In genomic region chr2:104897515-104898184, GRCh38 we compare ENCODE assay signal across 22 cellular contexts. TPM values are rescaled to one million over a fixed set of nuclear protein-coding genes. Genes with fewer than 3 reads are reported as not detected.
A peak's percentile ranks its signal among the peaks of the same experiment; 100 is the strongest.
DNase-seq lines count a peak whose midpoint lies in the region; ATAC-seq and TF ChIP-seq lines count a peak whose summit lies in the region.
"Had no signal": no experiment of that assay in that cellular context is flagged by ENCODE, and none has a peak within 500 bp of the region (broad histone marks: within the 10 kb centered on the region; RNA-seq: fewer than 3 reads in every experiment).

No MANE protein-coding gene starts in this region.

- H3K4me3 Mint-ChIP-seq in type B pancreatic cell, result no peak overlapping the region
- H3K4me3 Mint-ChIP-seq: IgD-negative memory B cell had no signal

- ATAC-seq in mucosa of descending colon, result no peak
- no peak for ATAC-seq in HG03439 (IDR thresholded peaks at IDR 0.05; ENCODE audit: unreplicated experiment)
- ATAC-seq: right lobe of liver had no signal

- no peaks in the 10 kb centered on the region for H3K36me3 Mint-ChIP-seq in type B pancreatic cell

- no peaks in the 10 kb centered on the region for H3K9me3 Mint-ChIP-seq in type B pancreatic cell

- no peak overlapping the region for H3K27ac Mint-ChIP-seq in type B pancreatic cell
- H3K27ac Mint-ChIP-seq: IgD-negative memory B cell had no signal

- no peaks in the 10 kb centered on the region for H3K36me3 ChIP-seq in mucosa of descending colon (ENCODE audit: low read depth)
- H3K36me3 ChIP-seq: cardiac muscle cell, left ventricle myocardium inferior, Peyer's patch, right lobe of liver had no signal

- no peaks in the 10 kb centered on the region for H3K4me1 ChIP-seq in mucosa of descending colon (ENCODE audit: low read depth)
- H3K4me1 ChIP-seq: left ventricle myocardium inferior, right lobe of liver had no signal

- in situ Hi-C loops in Caki2 (cut with HindIII; ENCODE audit: low pct_unique_long_range_greater_than_20kb, low sequenced_read_pairs), result no loop called here

- peaks cover 36% of the 10 kb centered on the region for H3K27me3 Mint-ChIP-seq in type B pancreatic cell

- intact Hi-C loops in mucosa of descending colon (cut with DNase I, micrococcal nuclease), result no loop called here

- no peaks in the 10 kb centered on the region for H3K4me1 Mint-ChIP-seq in type B pancreatic cell (ENCODE audit: unreplicated experiment)
- H3K4me1 Mint-ChIP-seq: IgD-negative memory B cell had no signal

- TF ChIP-seq CTCF in choroid plexus epithelial cell (conservative IDR thresholded peaks at IDR 0.05; ENCODE audit: low read depth, low read length) (no peak), mucosa of descending colon (IDR thresholded peaks at IDR 0.05) (no peak), type B pancreatic cell (conservative IDR thresholded peaks at IDR 0.05) (no peak)

- H3K4me3 ChIP-seq in choroid plexus epithelial cell (ENCODE audit: low read depth, low read length), result no peak overlapping the region
- no peak overlapping the region for H3K4me3 ChIP-seq in mucosa of descending colon
- H3K4me3 ChIP-seq: cardiac muscle cell, left ventricle myocardium inferior, Peyer's patch, right lobe of liver had no signal

- no peaks in the 10 kb centered on the region for H3K9me3 ChIP-seq in mucosa of descending colon
- H3K9me3 ChIP-seq: Peyer's patch, right lobe of liver had no signal

- DNase-seq in Caki2 (ENCODE audit: low read depth) (peak; percentile 75), RPMI7951 (ENCODE audit: low read depth) (peak; percentile 51), choroid plexus epithelial cell (ENCODE audit: low read depth) (peak; percentile 70), renal cortical epithelial cell (ENCODE audit: low read depth) (peak; percentile 74), mucosa of descending colon (no peak), type B pancreatic cell (ENCODE audit: extremely low spot score, unreplicated experiment) (no peak), hepatic stellate cell (ENCODE audit: low spot score) (no peak)
- DNase-seq: activated CD4-positive, alpha-beta T cell treated with anti-CD3 and anti-CD28 coated beads, Interleukin-2, amount 50 U/mL, for 48 hours; activated naive CD4-positive, alpha-beta T cell treated with anti-CD3 and anti-CD28 coated beads, Interleukin-2, amount 50 U/mL, for 16 hours; activated T-cell treated with anti-CD3 and anti-CD28 coated beads, Interleukin-2, amount 50 U/mL, for 1 hour; effector CD4-positive, alpha-beta T cell; GF-D8; left ventricle myocardium inferior; NCI-H1092; Peyer's patch; right lobe of liver; stimulated activated CD4-positive, alpha-beta T cell treated with anti-CD3 and anti-CD28 coated beads, Interleukin-2, amount 100 ng/mL, for 24 hours had no signal

RNA-seq across cellular contexts. Expression of gene POU3F3, which starts 43.7 kb away (rescaled TPM):
- 48.8 and 57.1 TPM in 2 replicates for total RNA-seq in Caki2 (2014; rRNA removed; shearing (Covaris generic); ENCODE audit: low replicate concordance)
- not detected in 2 replicates for total RNA-seq in RPMI7951 (2014; rRNA removed; shearing (Covaris generic))
- 32.8 and 81.9 TPM in 2 replicates for total RNA-seq in renal cortical epithelial cell
- total RNA-seq in mucosa of descending colon, result 1 to 10 TPM in 1 of 3 donors, under 1 TPM in 2; 0.12 to 1.4 (median 0.14) TPM
- total RNA-seq in type B pancreatic cell (ENCODE audit: low replicate concordance), result 0.14 and 2.1 TPM in 2 replicates
- total RNA-seq: cardiac muscle cell, fibroblast of villous mesenchyme, omental fat pad, right lobe of liver had no signal

Comparison
In these comparisons a context has a peak if more than half of its experiments do, and no peak if none do; other contexts are left out.
1. DNase-seq: peak in Caki2 (single experiment), RPMI7951 (single experiment), choroid plexus epithelial cell (single experiment) and renal cortical epithelial cell (single experiment); none in mucosa of descending colon (0 of 3), type B pancreatic cell (single experiment) and hepatic stellate cell (single experiment).
2. RNA of gene POU3F3, which starts 43.7 kb away (total RNA-seq): 32.8 to 81.9 TPM in renal cortical epithelial cell and 48.8 to 57.1 TPM in Caki2; 0.14 to 2.1 TPM in type B pancreatic cell, 0.12 to 1.4 TPM in mucosa of descending colon and not detected in RPMI7951; every median in the first group is over 10 times any median in the second.